ENCODE assay signal across 17 cellular contexts in the genomic region with DNA sequence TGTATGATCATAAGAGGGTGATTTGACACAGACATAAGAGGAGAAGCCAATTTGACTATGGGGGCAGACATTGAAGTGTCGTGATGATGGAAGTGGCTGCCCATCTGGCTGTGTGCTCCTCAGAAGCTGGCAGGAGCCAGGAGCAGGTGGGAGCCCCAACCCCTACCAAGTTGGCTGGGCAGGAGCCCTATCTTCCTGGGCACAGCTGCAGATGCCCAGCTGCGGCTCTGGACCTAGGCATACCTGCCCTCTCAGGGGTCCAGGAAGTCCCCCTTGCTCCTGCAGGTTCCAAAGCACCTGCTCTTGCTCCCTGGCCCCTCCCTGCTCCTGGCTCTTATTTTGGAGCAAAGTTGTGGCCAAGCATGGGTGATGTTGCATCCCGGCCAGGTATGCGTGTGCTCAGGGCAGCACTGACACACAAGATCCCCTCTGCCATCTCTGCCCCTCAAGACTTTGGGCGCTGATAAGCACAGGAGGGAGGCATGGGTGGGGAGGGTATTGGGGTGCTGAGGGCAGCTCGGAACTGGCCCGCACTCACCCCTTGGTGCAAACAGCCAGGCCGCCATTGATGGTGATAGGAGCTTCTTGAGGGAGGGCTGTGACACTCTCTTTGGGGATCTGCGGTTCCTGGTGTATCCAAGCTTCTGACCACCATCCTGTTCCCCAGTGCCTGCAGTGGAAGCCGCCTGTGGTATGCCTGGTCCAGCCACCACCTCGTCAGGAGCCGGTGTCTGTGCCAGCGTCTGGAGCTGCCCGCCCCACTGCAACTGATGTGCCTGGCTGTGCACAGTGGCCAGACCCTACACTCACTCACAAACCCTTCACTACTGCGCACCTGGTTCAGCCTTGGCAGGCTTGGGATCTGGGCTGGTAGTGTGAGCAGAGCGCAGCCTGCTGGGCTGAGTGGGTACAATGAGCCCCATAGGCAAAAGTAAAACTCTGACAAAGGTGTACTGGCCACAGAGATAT.
A peak's percentile ranks its signal among the peaks of the same experiment; 100 is the strongest.
DNase-seq lines count a peak whose midpoint lies in the region; ATAC-seq and TF ChIP-seq lines count a peak whose summit lies in the region.
"Had no signal": no experiment of that assay in that cellular context is flagged by ENCODE, and none has a peak within 500 bp of the region (broad histone marks: within the 10 kb centered on the region; RNA-seq: fewer than 3 reads in every experiment).

No MANE protein-coding gene starts in this region.

- intact Hi-C loops in sigmoid colon (cut with DNase I), result no loop called here
- intact Hi-C loops in activated naive CD4-positive, alpha-beta T cell treated with anti-CD3 and anti-CD28 coated beads for 36 hours (cut with micrococcal nuclease), result no loop called here

- no peaks in the 10 kb centered on the region for H3K27me3 ChIP-seq in sigmoid colon
- H3K27me3 ChIP-seq: BLaER1 had no signal

- no peaks in the 10 kb centered on the region for H3K4me1 ChIP-seq in sigmoid colon
- H3K4me1 ChIP-seq: BLaER1 had no signal

- ATAC-seq in GM21515 (IDR thresholded peaks at IDR 0.05; ENCODE audit: unreplicated experiment), result no peak
- ATAC-seq: GM12878, Panc1, SK-N-SH treated with all-trans-retinoic acid at 6 μM for 48 hours had no signal

- 0 out of 2 replicates have a peak, but pooled peaks have one; percentile 7 for TF ChIP-seq CTCF in C4-2B (conservative IDR thresholded peaks at IDR 0.05)
- TF ChIP-seq CTCF in LNCAP (IDR thresholded peaks at IDR 0.05), result 0 out of 2 replicates have a peak, but pooled peaks have one; percentile 10
- no peak for TF ChIP-seq CTCF in sigmoid colon (IDR thresholded peaks at IDR 0.05)

- H3K4me3 ChIP-seq in sigmoid colon, result no peak overlapping the region
- H3K4me3 ChIP-seq: BLaER1, GM12878 had no signal

- DNase-seq in dedifferentiated amniotic fluid mesenchymal stem cell (ENCODE audit: extremely low spot score), result peak; percentile 11
- DNase-seq in sigmoid colon, result peak; percentile 50
- no peak for DNase-seq in activated naive CD4-positive, alpha-beta T cell treated with anti-CD3 and anti-CD28 coated beads for 36 hours
- DNase-seq in OCI-M1 (lab: John Stamatoyannopoulos, UW), result no peak
- DNase-seq: DMS153, MV-4-11, NCI-H1417 treated with DMSO at 0.1 percent for 48 hours, NCI-H2081, NCI-H226, Right ventricle myocardium superior had no signal

- TF ChIP-seq EP300 in sigmoid colon (IDR thresholded peaks at IDR 0.05), result no peak

- no peak overlapping the region for H3K4me3 Mint-ChIP-seq in activated naive CD4-positive, alpha-beta T cell treated with anti-CD3 and anti-CD28 coated beads for 36 hours

- no peak for TF ChIP-seq POLR2A in sigmoid colon (IDR thresholded peaks at IDR 0.05)

- H3K27ac Mint-ChIP-seq in activated naive CD4-positive, alpha-beta T cell treated with anti-CD3 and anti-CD28 coated beads for 36 hours, result no peak overlapping the region

- peaks cover 10% of the 10 kb centered on the region for H3K9me3 Mint-ChIP-seq in activated naive CD4-positive, alpha-beta T cell treated with anti-CD3 and anti-CD28 coated beads for 36 hours

- H3K9me3 ChIP-seq in sigmoid colon, result peaks cover 0 to 6% (median 0%) of the 10 kb centered on the region in 4 donors
- H3K9me3 ChIP-seq: BLaER1 had no signal

- no peaks in the 10 kb centered on the region for H3K27me3 Mint-ChIP-seq in activated naive CD4-positive, alpha-beta T cell treated with anti-CD3 and anti-CD28 coated beads for 36 hours (ENCODE audit: low read depth)

- H3K4me1 Mint-ChIP-seq in activated naive CD4-positive, alpha-beta T cell treated with anti-CD3 and anti-CD28 coated beads for 36 hours (ENCODE audit: low read depth), result no peaks in the 10 kb centered on the region

- H3K36me3 Mint-ChIP-seq in activated naive CD4-positive, alpha-beta T cell treated with anti-CD3 and anti-CD28 coated beads for 36 hours (ENCODE audit: low read depth), result no peaks in the 10 kb centered on the region

- CTCF ChIA-PET in activated naive CD4-positive, alpha-beta T cell treated with anti-CD3 and anti-CD28 coated beads for 36 hours (lab: Charles Lee), result no interaction called here

- H3K36me3 ChIP-seq in sigmoid colon, result no peaks in the 10 kb centered on the region
- H3K36me3 ChIP-seq: BLaER1 had no signal

- no peak overlapping the region for H3K27ac ChIP-seq in C4-2B
- no peak overlapping the region for H3K27ac ChIP-seq in sigmoid colon
- H3K27ac ChIP-seq: BLaER1 had no signal

- WGBS in sigmoid colon, 2 donors, result 87 to 91% methylated on average over 16 of the region's 16 CpGs

Comparison
In these comparisons a context has a peak if more than half of its experiments do, and no peak if none do; other contexts are left out.
1. CTCF ChIP-seq: peak in C4-2B (single experiment) and LNCAP (single experiment); none in sigmoid colon (0 of 4).
2. DNase-seq: peak in dedifferentiated amniotic fluid mesenchymal stem cell (single experiment) and sigmoid colon (single experiment); none in activated naive CD4-positive, alpha-beta T cell treated with anti-CD3 and anti-CD28 coated beads for 36 hours (single experiment) and OCI-M1 (single experiment).